8 cellular contexts compared by ENCODE assay signal in genomic region chr6:160520043-160520904, GRCh38.
DNase-seq lines count a peak whose midpoint lies in the region; ATAC-seq lines count a peak whose summit lies in the region.

No MANE protein-coding gene starts in this region.

- peaks cover 15% of the 10 kb centered on the region for H3K4me1 ChIP-seq in mononuclear cell (ENCODE audit: insufficient read depth, low read length)

- DNase-seq in AG20443 (ENCODE audit: low spot score) (peak; percentile 89), NOMO-1 (lab: John Stamatoyannopoulos, UW; ENCODE audit: unreplicated experiment in 2 of 2) (peak; percentile 56 to 74), activated T-cell treated with anti-CD3 and anti-CD28 coated beads for 1 hour (ENCODE audit: low read depth) (peak; percentile 70), epidermal melanocyte (ENCODE audit: insufficient read length, low spot score) (peak; percentile 74)
- DNase-seq in stimulated activated CD8-positive, alpha-beta memory T cell treated with anti-CD3 and anti-CD28 coated beads, Interleukin-2, amount 100 ng/mL, for 48 hours (ENCODE audit: low read depth in 2 of 2), result peak; percentile 57 to 62

- ATAC-seq in GM18909 (IDR thresholded peaks at IDR 0.05; ENCODE audit: poor library complexity, unreplicated experiment) (peak; percentile 80), HG03139 (IDR thresholded peaks at IDR 0.05; ENCODE audit: unreplicated experiment) (peak; percentile 76)

- H3K9me3 ChIP-seq in mononuclear cell (ENCODE audit: low read depth, low read length), result no peaks in the 10 kb centered on the region

- H3K4me3 ChIP-seq in mononuclear cell (ENCODE audit: low read length), result peak overlapping the region; percentile 51

- peaks cover 19% of the 10 kb centered on the region for H3K27me3 ChIP-seq in mononuclear cell (ENCODE audit: insufficient read depth, low read length)

Comparison
In these comparisons a context has a peak if more than half of its experiments do, and no peak if none do; other contexts are left out.
1. Peak in every context shown above with its lines: DNase-seq, ATAC-seq and H3K4me3 ChIP-seq.